In genomic region chr19:13398780-13399726, GRCh38 we compare ENCODE assay signal across 9 cellular contexts.
DNase-seq lines count a peak whose midpoint lies in the region; ATAC-seq and TF ChIP-seq lines count a peak whose summit lies in the region.
"Had no signal": no experiment of that assay in that cellular context is flagged by ENCODE, and none has a peak within 500 bp of the region (broad histone marks: within the 10 kb centered on the region; RNA-seq: fewer than 3 reads in every experiment).

No MANE protein-coding gene starts in this region.

- DNase-seq in Right ventricle myocardium inferior (ENCODE audit: missing footprints) (no peak), cardiac septum (ENCODE audit: low spot score) (no peak), T1000 (lab: John Stamatoyannopoulos, UW) (peak; percentile 84), fibroblast of villous mesenchyme (ENCODE audit: low read depth) (peak; percentile 53), H7 (no peak), cerebellum (ENCODE audit: low spot score) (no peak), DMS114 treated with DMSO at 0.1 percent for 48 hours (lab: John Stamatoyannopoulos, UW; ENCODE audit: unreplicated experiment) (no peak)
- DNase-seq: NCI-H524 had no signal

- no peak for TF ChIP-seq CTCF in fibroblast of villous mesenchyme (IDR thresholded peaks at IDR 0.05; ENCODE audit: insufficient read depth, low read depth, low read length)

- peak; percentile 82 for ATAC-seq in Right ventricle myocardium inferior
- ATAC-seq in GM21723 (IDR thresholded peaks at IDR 0.05; ENCODE audit: unreplicated experiment) = no peak

- intact Hi-C loops in Right ventricle myocardium inferior (cut with DNase I) = no loop called here
- intact Hi-C loops in cardiac septum (cut with DNase I) = no loop called here

- H3K36me3 ChIP-seq in H7 (replicated peaks; ENCODE audit: control insufficient read depth, insufficient read depth, low read length) = no peaks in the 10 kb centered on the region

- no peaks in the 10 kb centered on the region for H3K27me3 ChIP-seq in H7 (ENCODE audit: control insufficient read depth, insufficient read depth, low read length)

- H3K4me3 ChIP-seq in fibroblast of villous mesenchyme (ENCODE audit: low read depth, low read length) (no peak overlapping the region), H7 (ENCODE audit: insufficient read depth, low read depth, low read length) (no peak overlapping the region)

Comparison
In these comparisons a context has a peak if more than half of its experiments do, and no peak if none do; other contexts are left out.
1. DNase-seq: peak in T1000 (single experiment) and fibroblast of villous mesenchyme (single experiment); none in Right ventricle myocardium inferior (single experiment), cardiac septum (single experiment), H7 (single experiment), cerebellum (single experiment) and DMS114 treated with DMSO at 0.1 percent for 48 hours (single experiment).